Comparison of ENCODE assay signal across 13 cellular contexts in the genomic region with DNA sequence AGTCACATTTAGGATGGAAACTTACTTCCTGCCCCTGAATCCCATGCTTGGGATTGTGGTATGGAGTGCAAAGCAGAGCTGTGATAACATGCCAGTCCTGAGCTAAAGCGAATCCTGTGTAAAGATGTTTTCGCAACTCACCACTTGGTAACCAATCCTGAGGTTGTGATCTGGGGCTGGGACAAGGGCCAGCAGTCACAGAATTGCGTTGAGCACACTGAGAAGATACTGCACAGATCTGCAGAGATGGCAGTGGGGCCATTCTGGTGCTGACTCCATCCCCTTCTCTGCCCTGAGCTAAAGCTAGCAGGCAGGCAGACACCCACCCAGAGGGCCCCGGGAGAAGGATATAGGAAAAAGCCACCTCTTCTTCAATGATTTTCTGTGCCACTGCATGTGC.
DNase-seq lines count a peak whose midpoint lies in the region; ATAC-seq and TF ChIP-seq lines count a peak whose summit lies in the region.
"Had no signal": no experiment of that assay in that cellular context is flagged by ENCODE, and none has a peak within 500 bp of the region (broad histone marks: within the 10 kb centered on the region; RNA-seq: fewer than 3 reads in every experiment).

No MANE protein-coding gene starts in this region.

- H3K27me3 Mint-ChIP-seq in activated CD4-positive, alpha-beta T cell treated with anti-CD3 and anti-CD28 coated beads, Interleukin-2, amount 10 ng/mL, durations not matched to agents 7 days and 5 days: no peaks in the 10 kb centered on the region
- H3K27me3 Mint-ChIP-seq: activated CD4-positive, alpha-beta memory T cell treated with anti-CD3 and anti-CD28 coated beads for 36 hours; activated naive CD4-positive, alpha-beta T cell treated with anti-CD3 and anti-CD28 coated beads, Interleukin-2, amount 50 U/mL, for 24 hours; T-cell had no signal

- CTCF ChIA-PET in activated CD4-positive, alpha-beta T cell treated with anti-CD3 and anti-CD28 coated beads, Interleukin-2, amount 10 ng/mL, durations not matched to agents 7 days and 5 days (lab: Charles Lee): no interaction called here

- TF ChIP-seq CTCF in liver (IDR thresholded peaks at IDR 0.05; ENCODE audit: low read depth, low read length, missing input control): no peak

- peak; percentile 13 for ATAC-seq in esophagus mucosa
- no peak for ATAC-seq in GM21367 (IDR thresholded peaks at IDR 0.05; ENCODE audit: unreplicated experiment)
- no peak for ATAC-seq in HG03159 (IDR thresholded peaks at IDR 0.05; ENCODE audit: unreplicated experiment)
- ATAC-seq: T-cell had no signal

- POLR2A ChIA-PET in activated CD4-positive, alpha-beta T cell treated with anti-CD3 and anti-CD28 coated beads, Interleukin-2, amount 10 ng/mL, durations not matched to agents 7 days and 5 days (lab: Charles Lee): no interaction called here

- H3K36me3 ChIP-seq in liver (ENCODE audit: control insufficient read depth in 4 of 4, insufficient read depth in 3 of 4, low read depth in 1 of 4, low read length in 3 of 4): peaks cover 0 to 6% (median 0%) of the 10 kb centered on the region in 4 donors
- peaks cover 5 to 11% of the 10 kb centered on the region in 2 donors for H3K36me3 ChIP-seq in stomach smooth muscle (ENCODE audit: control insufficient read depth in 2 of 2, insufficient read depth in 2 of 2, low read length in 2 of 2)

- WGBS in liver: 20% methylated on average over 4 of the region's 4 CpGs

- H3K4me1 ChIP-seq in liver (ENCODE audit: control insufficient read depth in 4 of 4, insufficient read depth in 4 of 4, low read length in 3 of 4) (peaks cover 20 to 55% (median 42%) of the 10 kb centered on the region in 4 donors), stomach smooth muscle (ENCODE audit: control insufficient read depth, insufficient read depth, low read length) (peaks cover 33% of the 10 kb centered on the region)

- DNase-seq in MV-4-11 (lab: John Stamatoyannopoulos, UW) (peak; percentile 9), NCI-H1048 (lab: John Stamatoyannopoulos, UW) (no peak)
- DNase-seq in activated CD4-positive, alpha-beta T cell treated with anti-CD3 and anti-CD28 coated beads, Interleukin-2, amount 10 ng/mL, durations not matched to agents 7 days and 5 days: no peak
- DNase-seq: activated CD4-positive, alpha-beta memory T cell treated with anti-CD3 and anti-CD28 coated beads for 36 hours; effector CD8-positive, alpha-beta T cell; immature natural killer cell; T-cell had no signal

- H3K4me3 Mint-ChIP-seq in activated CD4-positive, alpha-beta T cell treated with anti-CD3 and anti-CD28 coated beads, Interleukin-2, amount 10 ng/mL, durations not matched to agents 7 days and 5 days: no peak overlapping the region
- H3K4me3 Mint-ChIP-seq: activated CD4-positive, alpha-beta memory T cell treated with anti-CD3 and anti-CD28 coated beads for 36 hours; activated naive CD4-positive, alpha-beta T cell treated with anti-CD3 and anti-CD28 coated beads, Interleukin-2, amount 50 U/mL, for 24 hours; immature natural killer cell; T-cell had no signal

- no peaks in the 10 kb centered on the region for H3K27me3 ChIP-seq in liver (ENCODE audit: control insufficient read depth in 4 of 4, insufficient read depth in 4 of 4, low read length in 3 of 4)
- no peaks in the 10 kb centered on the region for H3K27me3 ChIP-seq in stomach smooth muscle (ENCODE audit: control insufficient read depth in 1 of 2, insufficient read depth in 2 of 2, low read length in 2 of 2)

- H3K4me1 Mint-ChIP-seq in activated CD4-positive, alpha-beta T cell treated with anti-CD3 and anti-CD28 coated beads, Interleukin-2, amount 10 ng/mL, durations not matched to agents 7 days and 5 days: peaks cover 7% of the 10 kb centered on the region

- H3K4me3 ChIP-seq in liver (ENCODE audit: low read depth in 1 of 3, low read length in 3 of 3) (no peak overlapping the region), stomach smooth muscle (ENCODE audit: low read length in 2 of 2) (peak overlapping the region in 1 of 2 donors; percentile 36)

- peaks cover 3% of the 10 kb centered on the region for H3K9me3 Mint-ChIP-seq in activated CD4-positive, alpha-beta T cell treated with anti-CD3 and anti-CD28 coated beads, Interleukin-2, amount 10 ng/mL, durations not matched to agents 7 days and 5 days

- H3K27ac Mint-ChIP-seq in activated CD4-positive, alpha-beta T cell treated with anti-CD3 and anti-CD28 coated beads, Interleukin-2, amount 10 ng/mL, durations not matched to agents 7 days and 5 days: no peak overlapping the region
- H3K27ac Mint-ChIP-seq: activated CD4-positive, alpha-beta memory T cell treated with anti-CD3 and anti-CD28 coated beads for 36 hours; immature natural killer cell had no signal

- H3K9me3 ChIP-seq in liver (ENCODE audit: control insufficient read depth in 4 of 4, low read length in 3 of 4): peaks cover 0 to 2% (median 0%) of the 10 kb centered on the region in 4 donors
- peaks cover 0 to 4% of the 10 kb centered on the region in 2 donors for H3K9me3 ChIP-seq in stomach smooth muscle (ENCODE audit: control insufficient read depth in 2 of 2, low read length in 2 of 2)

- H3K27ac ChIP-seq in liver (ENCODE audit: low read depth in 1 of 2, low read length in 2 of 2) (no peak overlapping the region), stomach smooth muscle (ENCODE audit: low read length) (peak overlapping the region; percentile 66)

- H3K9ac ChIP-seq in liver (ENCODE audit: low read depth in 1 of 2, low read length in 2 of 2) (no peak overlapping the region), stomach smooth muscle (ENCODE audit: low read length in 2 of 2) (peak overlapping the region in 1 of 2 donors; percentile 37)

- peaks cover 40% of the 10 kb centered on the region for H3K36me3 Mint-ChIP-seq in activated CD4-positive, alpha-beta T cell treated with anti-CD3 and anti-CD28 coated beads, Interleukin-2, amount 10 ng/mL, durations not matched to agents 7 days and 5 days (ENCODE audit: low read depth)

- TF ChIP-seq RAD21 in liver (IDR thresholded peaks at IDR 0.05): peak; percentile 13 to 53

TF ChIP-seq in liver, 16 proteins besides CTCF, POLR2A, EP300 and RAD21:
- TF ChIP-seq RXRA (IDR thresholded peaks at IDR 0.05) (peak; percentile 36 to 46), HNF4A (conservative IDR thresholded peaks at IDR 0.05) (peak; percentile 47 to 55), SP1 (IDR thresholded peaks at IDR 0.05) (peak; percentile 13), FOXA2 (IDR thresholded peaks at IDR 0.05) (peak; percentile 47), TAF1 (conservative IDR thresholded peaks at IDR 0.05) (no peak), YY1 (IDR thresholded peaks at IDR 0.05) (peak; percentile 24), FOXA1 (IDR thresholded peaks at IDR 0.05) (no peak)
- TF ChIP-seq, protein P1, sequence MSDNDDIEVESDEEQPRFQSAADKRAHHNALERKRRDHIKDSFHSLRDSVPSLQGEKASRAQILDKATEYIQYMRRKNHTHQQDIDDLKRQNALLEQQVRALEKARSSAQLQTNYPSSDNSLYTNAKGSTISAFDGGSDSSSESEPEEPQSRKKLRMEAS (IDR thresholded peaks at IDR 0.05): no peak
- TF ChIP-seq, protein P2, sequence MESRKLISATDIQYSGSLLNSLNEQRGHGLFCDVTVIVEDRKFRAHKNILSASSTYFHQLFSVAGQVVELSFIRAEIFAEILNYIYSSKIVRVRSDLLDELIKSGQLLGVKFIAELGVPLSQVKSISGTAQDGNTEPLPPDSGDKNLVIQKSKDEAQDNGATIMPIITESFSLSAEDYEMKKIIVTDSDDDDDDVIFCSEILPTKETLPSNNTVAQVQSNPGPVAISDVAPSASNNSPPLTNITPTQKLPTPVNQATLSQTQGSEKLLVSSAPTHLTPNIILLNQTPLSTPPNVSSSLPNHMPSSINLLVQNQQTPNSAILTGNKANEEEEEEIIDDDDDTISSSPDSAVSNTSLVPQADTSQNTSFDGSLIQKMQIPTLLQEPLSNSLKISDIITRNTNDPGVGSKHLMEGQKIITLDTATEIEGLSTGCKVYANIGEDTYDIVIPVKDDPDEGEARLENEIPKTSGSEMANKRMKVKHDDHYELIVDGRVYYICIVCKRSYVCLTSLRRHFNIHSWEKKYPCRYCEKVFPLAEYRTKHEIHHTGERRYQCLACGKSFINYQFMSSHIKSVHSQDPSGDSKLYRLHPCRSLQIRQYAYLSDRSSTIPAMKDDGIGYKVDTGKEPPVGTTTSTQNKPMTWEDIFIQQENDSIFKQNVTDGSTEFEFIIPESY (IDR thresholded peaks at IDR 0.05): no peak
- TF ChIP-seq, protein P3, sequence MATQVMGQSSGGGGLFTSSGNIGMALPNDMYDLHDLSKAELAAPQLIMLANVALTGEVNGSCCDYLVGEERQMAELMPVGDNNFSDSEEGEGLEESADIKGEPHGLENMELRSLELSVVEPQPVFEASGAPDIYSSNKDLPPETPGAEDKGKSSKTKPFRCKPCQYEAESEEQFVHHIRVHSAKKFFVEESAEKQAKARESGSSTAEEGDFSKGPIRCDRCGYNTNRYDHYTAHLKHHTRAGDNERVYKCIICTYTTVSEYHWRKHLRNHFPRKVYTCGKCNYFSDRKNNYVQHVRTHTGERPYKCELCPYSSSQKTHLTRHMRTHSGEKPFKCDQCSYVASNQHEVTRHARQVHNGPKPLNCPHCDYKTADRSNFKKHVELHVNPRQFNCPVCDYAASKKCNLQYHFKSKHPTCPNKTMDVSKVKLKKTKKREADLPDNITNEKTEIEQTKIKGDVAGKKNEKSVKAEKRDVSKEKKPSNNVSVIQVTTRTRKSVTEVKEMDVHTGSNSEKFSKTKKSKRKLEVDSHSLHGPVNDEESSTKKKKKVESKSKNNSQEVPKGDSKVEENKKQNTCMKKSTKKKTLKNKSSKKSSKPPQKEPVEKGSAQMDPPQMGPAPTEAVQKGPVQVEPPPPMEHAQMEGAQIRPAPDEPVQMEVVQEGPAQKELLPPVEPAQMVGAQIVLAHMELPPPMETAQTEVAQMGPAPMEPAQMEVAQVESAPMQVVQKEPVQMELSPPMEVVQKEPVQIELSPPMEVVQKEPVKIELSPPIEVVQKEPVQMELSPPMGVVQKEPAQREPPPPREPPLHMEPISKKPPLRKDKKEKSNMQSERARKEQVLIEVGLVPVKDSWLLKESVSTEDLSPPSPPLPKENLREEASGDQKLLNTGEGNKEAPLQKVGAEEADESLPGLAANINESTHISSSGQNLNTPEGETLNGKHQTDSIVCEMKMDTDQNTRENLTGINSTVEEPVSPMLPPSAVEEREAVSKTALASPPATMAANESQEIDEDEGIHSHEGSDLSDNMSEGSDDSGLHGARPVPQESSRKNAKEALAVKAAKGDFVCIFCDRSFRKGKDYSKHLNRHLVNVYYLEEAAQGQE (IDR thresholded peaks at IDR 0.05): no peak
